Comparison of ENCODE assay signal across 23 cellular contexts in the genomic region with DNA sequence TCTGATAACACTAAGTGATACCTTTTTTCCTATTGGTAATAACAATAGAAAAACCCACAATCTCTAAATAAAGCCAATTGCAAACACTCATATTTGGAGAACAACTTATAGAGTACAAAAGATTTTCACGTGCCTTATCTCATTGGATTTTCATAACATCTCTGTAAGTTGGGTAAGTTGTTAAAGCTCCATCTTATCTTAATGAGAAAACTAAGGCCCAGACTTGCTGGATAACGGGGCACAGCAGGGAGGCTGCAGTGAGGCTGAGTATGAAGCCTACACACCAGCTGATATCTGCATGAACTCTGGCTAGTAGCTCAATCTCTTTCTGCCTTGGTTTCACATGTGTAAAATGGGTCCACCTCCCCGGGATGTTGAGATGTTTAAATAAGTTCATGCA.
"Had no signal": no experiment of that assay in that cellular context is flagged by ENCODE, and none has a peak within 500 bp of the region (broad histone marks: within the 10 kb centered on the region; RNA-seq: fewer than 3 reads in every experiment).

No MANE protein-coding gene starts in this region.

- H3K27me3 ChIP-seq: dorsolateral prefrontal cortex, esophagus squamous epithelium, gastrocnemius medialis, heart right ventricle, left lung had no signal

- ATAC-seq: esophagus mucosa; gastrocnemius medialis; heart right ventricle; left cardiac atrium; left lung; left ventricle myocardium superior; lower lobe of right lung; naive thymus-derived CD4-positive, alpha-beta T cell had no signal

- H3K36me3 Mint-ChIP-seq: naive thymus-derived CD4-positive, alpha-beta T cell had no signal

- H3K36me3 ChIP-seq: esophagus squamous epithelium, gastrocnemius medialis, left lung, lower lobe of right lung had no signal

- H3K27ac ChIP-seq: coronary artery, dorsolateral prefrontal cortex, epithelial cell of prostate, esophagus squamous epithelium, gastrocnemius medialis, heart right ventricle, left lung, lower lobe of right lung had no signal

- H3K9me3 Mint-ChIP-seq: naive thymus-derived CD4-positive, alpha-beta T cell had no signal

- H3K4me3 Mint-ChIP-seq: naive thymus-derived CD4-positive, alpha-beta T cell had no signal

- H3K4me1 Mint-ChIP-seq: naive thymus-derived CD4-positive, alpha-beta T cell had no signal

- DNase-seq: dermis blood vessel endothelial cell; dorsolateral prefrontal cortex; effector CD4-positive, alpha-beta T cell; effector memory CD4-positive, alpha-beta T cell; erythroblast; esophagus squamous epithelium; foreskin fibroblast; foreskin melanocyte; gastrocnemius medialis; glutamatergic neuron; head of caudate nucleus; heart right ventricle; hippocampal formation; left cardiac atrium; left lung; left ventricle myocardium superior; lower lobe of right lung; mesenchymal stem cell; midbrain; naive thymus-derived CD4-positive, alpha-beta T cell had no signal

- H3K4me3 ChIP-seq: coronary artery, dorsolateral prefrontal cortex, esophagus squamous epithelium, gastrocnemius medialis, heart right ventricle, left lung, lower lobe of right lung had no signal

- H3K9me3 ChIP-seq: esophagus squamous epithelium, gastrocnemius medialis, heart right ventricle, left lung, lower lobe of right lung had no signal
